25 cellular contexts compared by ENCODE assay signal in the genomic region with DNA sequence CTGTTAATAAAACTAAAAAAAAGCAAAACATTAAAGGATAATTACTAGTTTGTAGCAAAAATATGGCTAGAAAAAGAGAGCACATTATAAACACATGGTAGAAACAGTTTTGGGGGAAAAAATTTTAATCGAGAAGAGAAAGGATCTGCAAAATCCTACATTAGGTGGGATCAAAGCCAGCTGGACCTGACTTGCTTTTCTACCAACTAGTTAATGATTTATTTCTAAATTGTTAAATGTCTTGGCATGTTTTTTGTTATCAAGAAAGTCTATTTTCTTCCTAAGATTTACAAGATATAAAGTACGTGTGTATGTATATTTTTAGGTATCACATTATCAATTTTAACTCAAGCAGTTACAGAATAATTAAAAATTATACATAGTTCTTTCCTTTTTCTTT.
"Had no signal": no experiment of that assay in that cellular context is flagged by ENCODE, and none has a peak within 500 bp of the region (broad histone marks: within the 10 kb centered on the region; RNA-seq: fewer than 3 reads in every experiment).

No MANE protein-coding gene starts in this region.

- H3K27me3 ChIP-seq: adrenal gland, ascending aorta, brain microvascular endothelial cell, gastroesophageal sphincter, hepatocyte, thyroid gland, upper lobe of right lung had no signal

- ATAC-seq: activated CD4-positive, CD25-positive, alpha-beta regulatory T cell treated with anti-CD3 and anti-CD28 coated beads, Interleukin-2, amount 50 U/mL, for 24 hours; gastroesophageal sphincter; mucosa of descending colon; natural killer cell treated with Interleukin-12 subunit alpha and Interleukin-12 subunit beta and Interleukin-15 and Interleukin-18, amount 100 ng/mL, for 72 hours; stimulated activated memory B cell treated with anti-CD40 and anti-IgM and Interleukin-4, amounts not matched to agents 10 μg/mL and 1 μg/mL and 100 μg/mL, for 72 hours; stimulated activated naive CD8-positive, alpha-beta T cell treated with anti-CD3 and anti-CD28 coated beads, Interleukin-15, amount 100 ng/mL, for 72 hours; upper lobe of right lung had no signal

- H3K79me2 ChIP-seq: hepatocyte had no signal

- H3K27ac ChIP-seq: adrenal gland, ascending aorta, brain microvascular endothelial cell, hepatocyte, upper lobe of right lung had no signal

- H3K4me1 ChIP-seq: ascending aorta, upper lobe of right lung had no signal

- H3K4me3 ChIP-seq: adrenal gland, ascending aorta, gastroesophageal sphincter, hepatocyte, mucosa of descending colon, smooth muscle cell, thyroid gland, upper lobe of right lung had no signal

- DNase-seq: activated CD4-positive, alpha-beta memory T cell treated with anti-CD3 and anti-CD28 coated beads for 36 hours; activated CD4-positive, alpha-beta T cell treated with anti-CD3 and anti-CD28 coated beads for 48 hours; activated CD8-positive, alpha-beta memory T cell treated with anti-CD3 and anti-CD28 coated beads, Interleukin-2, amount 50 U/mL, for 4 hours; activated effector memory CD4-positive, alpha-beta T cell treated with anti-CD3 and anti-CD28 coated beads, Interleukin-2, amount 50 U/mL, for 16 hours; activated naive CD4-positive, alpha-beta T cell treated with anti-CD3 and anti-CD28 coated beads for 36 hours; activated naive CD8-positive, alpha-beta T cell treated with anti-CD3 and anti-CD28 coated beads for 36 hours; activated T-cell treated with anti-CD3 and anti-CD28 coated beads, Interleukin-2, amount 50 U/mL, for 1 hour; adrenal gland; brain microvascular endothelial cell; cortex of kidney; mucosa of descending colon; retina; stimulated activated CD4-positive, alpha-beta T cell treated with anti-CD3 and anti-CD28 coated beads, Interleukin-1b, Interleukin-23, amount 100 ng/mL, for 48 hours; stimulated activated CD4-positive, alpha-beta T cell treated with anti-CD3 and anti-CD28 coated beads, Interleukin-4, amount 100 ng/mL, for 4 hours; stimulated activated CD8-positive, alpha-beta memory T cell treated with anti-CD3 and anti-CD28 coated beads, Interleukin-4, amount 100 ng/mL, for 48 hours; stimulated activated naive CD8-positive, alpha-beta T cell treated with anti-CD3 and anti-CD28 coated beads, Interleukin-15, amount 100 ng/mL, for 72 hours; thyroid gland; upper lobe of right lung had no signal

- H3K9me3 ChIP-seq: ascending aorta, gastroesophageal sphincter, mucosa of descending colon, thyroid gland, upper lobe of right lung had no signal

- H2AFZ ChIP-seq: hepatocyte had no signal

- H3K36me3 ChIP-seq: adrenal gland, ascending aorta, brain microvascular endothelial cell, thyroid gland had no signal

- H3K4me2 ChIP-seq: hepatocyte, smooth muscle cell had no signal
